ENCODE assay signal across 10 cellular contexts in the genomic region with DNA sequence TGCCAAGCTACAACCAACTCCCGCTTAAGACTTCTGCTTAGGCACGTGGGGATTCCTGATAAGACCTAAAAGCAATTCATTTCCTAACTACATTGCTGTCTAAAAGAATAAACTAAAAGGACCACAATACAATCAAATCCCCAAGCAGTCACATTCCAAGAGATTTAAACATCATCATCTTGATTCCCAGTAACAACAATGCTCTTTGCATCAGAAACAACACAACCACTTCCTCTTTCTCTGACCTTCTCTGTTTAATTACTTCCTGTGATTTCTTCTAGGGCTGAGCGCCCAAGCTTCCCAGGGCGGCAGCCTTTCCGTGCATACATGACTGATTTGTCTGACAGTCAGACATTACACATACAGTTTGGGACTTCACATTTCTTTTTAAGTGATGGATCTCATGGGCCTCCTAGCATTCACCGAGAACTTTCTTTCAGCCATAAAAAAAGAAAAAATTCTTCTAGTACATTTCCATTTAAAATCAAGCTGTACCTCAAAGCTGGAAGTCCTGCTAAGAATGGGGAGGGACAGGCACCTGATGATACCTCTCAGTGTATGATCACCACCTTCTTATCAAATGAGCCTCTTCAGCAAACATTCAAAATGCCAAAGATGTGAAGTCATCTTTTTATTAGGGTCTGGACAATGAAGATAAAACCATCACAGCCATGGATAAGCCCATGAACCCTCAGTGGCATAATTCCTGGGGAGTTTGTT. TPM values are rescaled to one million over a fixed set of nuclear protein-coding genes. Genes with fewer than 3 reads are reported as not detected.
DNase-seq lines count a peak whose midpoint lies in the region; ATAC-seq and TF ChIP-seq lines count a peak whose summit lies in the region.
"Had no signal": no experiment of that assay in that cellular context is flagged by ENCODE, and none has a peak within 500 bp of the region (broad histone marks: within the 10 kb centered on the region; RNA-seq: fewer than 3 reads in every experiment).

No MANE protein-coding gene starts in this region.

- H3K36me3 ChIP-seq in DND-41 (ENCODE audit: insufficient read depth, low read length), result no peaks in the 10 kb centered on the region; the same call in 1 of the 2 replicates
- H3K36me3 ChIP-seq in mesodermal cell (ENCODE audit: control insufficient read depth, insufficient read depth, low read length), result peaks cover 31% of the 10 kb centered on the region
- H3K36me3 ChIP-seq: gastrocnemius medialis, upper lobe of left lung had no signal

- H3K27ac ChIP-seq in DND-41 (ENCODE audit: low read length) (peak overlapping the region; percentile 62), mesodermal cell (ENCODE audit: low read depth, low read length, severe bottlenecking) (peak overlapping the region; percentile 92)
- H3K27ac ChIP-seq: upper lobe of left lung had no signal

- peak; percentile 68 for DNase-seq in DND-41
- DNase-seq in LoVo (ENCODE audit: low spot score), result peak; percentile 68
- peak; percentile 54 for DNase-seq in astrocyte of the hippocampus (ENCODE audit: low read depth, low spot score)
- no peak for DNase-seq in NCI-H1436 (lab: John Stamatoyannopoulos, UW)
- DNase-seq in NCI-H748 (lab: John Stamatoyannopoulos, UW; ENCODE audit: unreplicated experiment), result no peak
- DNase-seq in occipital lobe (lab: John Stamatoyannopoulos, UW), result no peak
- DNase-seq: gastrocnemius medialis had no signal

- peak overlapping the region in 1 of 2 experiments; percentile 32; a peak in 2 of 4 replicates for H3K4me3 ChIP-seq in DND-41 (ENCODE audit: low read depth in 1 of 2, low read length in 2 of 2)
- H3K4me3 ChIP-seq in mesodermal cell (ENCODE audit: extremely low read depth, insufficient read depth, low read length, poor library complexity, severe bottlenecking), result no peak overlapping the region
- H3K4me3 ChIP-seq: gastrocnemius medialis, upper lobe of left lung had no signal

- TF ChIP-seq CTCF in DND-41 (IDR thresholded peaks at IDR 0.05; ENCODE audit: borderline replicate concordance, extremely low read depth, low read length, poor library complexity, severe bottlenecking), result no peak

- H3K27me3 ChIP-seq in DND-41 (ENCODE audit: insufficient read depth, low read length, poor library complexity), result no peaks in the 10 kb centered on the region
- H3K27me3 ChIP-seq: gastrocnemius medialis, upper lobe of left lung had no signal

- peak overlapping the region; percentile 55 for H3K4me2 ChIP-seq in DND-41 (ENCODE audit: insufficient read depth, low read length)

- H3K4me1 ChIP-seq in DND-41 (ENCODE audit: insufficient read depth, low read length), result peaks cover 76% of the 10 kb centered on the region
- peaks cover 27% of the 10 kb centered on the region for H3K4me1 ChIP-seq in mesodermal cell (ENCODE audit: control insufficient read depth, insufficient read depth, low read length, poor library complexity, severe bottlenecking)

- ATAC-seq in DND-41 (ENCODE audit: insufficient read depth, low read depth) (peak; percentile 64), GM21529 (IDR thresholded peaks at IDR 0.05; ENCODE audit: unreplicated experiment) (peak; percentile 74)

- H3K79me2 ChIP-seq in DND-41 (ENCODE audit: insufficient read depth, low read length), result peaks cover 98% of the 10 kb centered on the region

- H2AFZ ChIP-seq in DND-41 (ENCODE audit: low read depth, low read length), result 0 out of 2 replicates have a peak overlapping the region, but pooled peaks have one; percentile 2

- peaks cover 45% of the 10 kb centered on the region; the same call in 1 of the 2 replicates for H4K20me1 ChIP-seq in DND-41 (ENCODE audit: insufficient read depth, low read length)

- H3K9me3 ChIP-seq in DND-41 (ENCODE audit: insufficient read depth, low read length, severe bottlenecking), result no peaks in the 10 kb centered on the region
- H3K9me3 ChIP-seq in mesodermal cell (ENCODE audit: control insufficient read depth, low read length), result no peaks in the 10 kb centered on the region
- H3K9me3 ChIP-seq: gastrocnemius medialis, upper lobe of left lung had no signal

- 46 to 47% methylated on average over 5 to 6 of the region's 6 CpGs for WGBS in mesodermal cell (ENCODE audit: insufficient coverage in 2 of 2), 2 experiments

- H3K9ac ChIP-seq in DND-41 (ENCODE audit: low read depth, low read length), result peak overlapping the region; percentile 24

RNA-seq across cellular contexts. Expression of a gene that starts 11.5 kb away (rescaled TPM):
- polyA plus RNA-seq in mesodermal cell (2013, experiment 1 of 2), result 76.9 TPM
- 65.3 TPM for polyA plus RNA-seq in mesodermal cell (2013, experiment 2 of 2)
- total RNA-seq in occipital lobe, result 8.6 TPM

Comparison
In these comparisons a context has a peak if more than half of its experiments do, and no peak if none do; other contexts are left out.
1. DNase-seq: peak in DND-41 (single experiment), LoVo (single experiment) and astrocyte of the hippocampus (single experiment); none in NCI-H1436 (single experiment), NCI-H748 (single experiment) and occipital lobe (single experiment).